Comparison of ENCODE assay signal across 15 cellular contexts in genomic region chr1:162944974-162945639, GRCh38.
"Had no signal": no experiment of that assay in that cellular context is flagged by ENCODE, and none has a peak within 500 bp of the region (broad histone marks: within the 10 kb centered on the region; RNA-seq: fewer than 3 reads in every experiment).

No MANE protein-coding gene starts in this region.

- H3K27ac ChIP-seq: brain microvascular endothelial cell, esophagus squamous epithelium, tibial artery had no signal

- H3K4me1 Mint-ChIP-seq: stimulated activated memory B cell treated with anti-CD40 and anti-IgM and Interleukin-4, amounts not matched to agents 10 μg/mL and 1 μg/mL and 100 μg/mL, for 72 hours had no signal

- DNase-seq: activated CD4-positive, alpha-beta T cell treated with anti-CD3 and anti-CD28 coated beads, Interleukin-2, amount 50 U/mL, for 4 hours; activated naive CD4-positive, alpha-beta T cell; activated T-cell treated with anti-CD3 and anti-CD28 coated beads for 4 hours; anterior cingulate cortex; brain microvascular endothelial cell; cortex of kidney; effector CD8-positive, alpha-beta T cell; esophagus squamous epithelium; glutamatergic neuron; mesendoderm; stimulated activated CD4-positive, alpha-beta T cell treated with anti-CD3 and anti-CD28 coated beads, Interleukin-2, amount 100 ng/mL, for 48 hours; tibial artery had no signal

- H3K27ac Mint-ChIP-seq: natural killer cell treated with Interleukin-12 subunit alpha and Interleukin-12 subunit beta and Interleukin-15 and Interleukin-18, amount 100 ng/mL, for 72 hours; stimulated activated memory B cell treated with anti-CD40 and anti-IgM and Interleukin-4, amounts not matched to agents 10 μg/mL and 1 μg/mL and 100 μg/mL, for 72 hours had no signal

- H3K36me3 ChIP-seq: brain microvascular endothelial cell, esophagus squamous epithelium, tibial artery had no signal

- H3K9me3 Mint-ChIP-seq: natural killer cell treated with Interleukin-12 subunit alpha and Interleukin-12 subunit beta and Interleukin-15 and Interleukin-18, amount 100 ng/mL, for 72 hours; stimulated activated memory B cell treated with anti-CD40 and anti-IgM and Interleukin-4, amounts not matched to agents 10 μg/mL and 1 μg/mL and 100 μg/mL, for 72 hours had no signal

- H3K9me3 ChIP-seq: esophagus squamous epithelium, tibial artery had no signal

- H3K27me3 ChIP-seq: brain microvascular endothelial cell, esophagus squamous epithelium, tibial artery had no signal

- H3K4me3 Mint-ChIP-seq: natural killer cell treated with Interleukin-12 subunit alpha and Interleukin-12 subunit beta and Interleukin-15 and Interleukin-18, amount 100 ng/mL, for 72 hours; stimulated activated memory B cell treated with anti-CD40 and anti-IgM and Interleukin-4, amounts not matched to agents 10 μg/mL and 1 μg/mL and 100 μg/mL, for 72 hours had no signal

- H3K36me3 Mint-ChIP-seq: natural killer cell treated with Interleukin-12 subunit alpha and Interleukin-12 subunit beta and Interleukin-15 and Interleukin-18, amount 100 ng/mL, for 72 hours; stimulated activated memory B cell treated with anti-CD40 and anti-IgM and Interleukin-4, amounts not matched to agents 10 μg/mL and 1 μg/mL and 100 μg/mL, for 72 hours had no signal

- H3K4me3 ChIP-seq: esophagus squamous epithelium, tibial artery had no signal

- ATAC-seq: activated CD4-positive, CD25-positive, alpha-beta regulatory T cell treated with anti-CD3 and anti-CD28 coated beads, Interleukin-2, amount 50 U/mL, for 24 hours; natural killer cell treated with Interleukin-12 subunit alpha and Interleukin-12 subunit beta and Interleukin-15 and Interleukin-18, amount 100 ng/mL, for 72 hours; stimulated activated memory B cell treated with anti-CD40 and anti-IgM and Interleukin-4, amounts not matched to agents 10 μg/mL and 1 μg/mL and 100 μg/mL, for 72 hours had no signal
